ENCODE assay signal across 8 cellular contexts in the genomic region with DNA sequence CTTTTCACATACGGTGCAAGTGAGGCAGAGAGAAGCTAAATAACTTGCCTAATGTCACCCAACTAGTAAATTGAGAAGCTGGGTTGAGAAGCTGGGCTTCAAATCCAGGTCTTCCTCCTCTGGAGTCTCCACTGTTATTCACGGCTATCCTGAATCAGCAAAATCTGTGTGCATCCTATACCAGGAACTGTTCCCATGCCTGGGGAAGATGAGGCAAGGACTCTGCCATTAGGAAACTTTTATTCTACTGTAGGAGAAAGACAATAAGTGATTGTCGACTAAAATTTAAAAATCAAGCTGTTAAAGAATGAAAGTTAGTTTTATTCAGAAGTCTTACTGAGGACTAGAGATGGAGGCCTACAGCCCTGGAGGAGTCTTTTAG. TPM values are rescaled to one million over a fixed set of nuclear protein-coding genes. Genes with fewer than 3 reads are reported as not detected.
DNase-seq lines count a peak whose midpoint lies in the region; ATAC-seq and TF ChIP-seq lines count a peak whose summit lies in the region.

No MANE protein-coding gene starts in this region.

- H3K4me1 ChIP-seq in HUES6 (ENCODE audit: control insufficient read depth, insufficient read depth, low read length) (no peaks in the 10 kb centered on the region), iPS-15b (ENCODE audit: control insufficient read depth, insufficient read depth, low read length) (peaks cover 3% of the 10 kb centered on the region)

- H3K9ac ChIP-seq in HUES6 (ENCODE audit: low read length) (peak overlapping the region; percentile 48), iPS-15b (ENCODE audit: low read depth, low read length) (peak overlapping the region; percentile 68)

- ATAC-seq in stimulated activated naive B cell treated with anti-CD40 and anti-IgM and Interleukin-4, amounts not matched to agents 10 μg/mL and 1 μg/mL and 100 μg/mL, for 72 hours (replicated peaks): no peak

- H3K9me3 ChIP-seq in HUES6 (ENCODE audit: control insufficient read depth, insufficient read depth, low read depth, low read length) (peaks cover 11% of the 10 kb centered on the region), iPS-15b (ENCODE audit: control insufficient read depth, insufficient read depth, low read length) (no peaks in the 10 kb centered on the region)

- H3K4me3 ChIP-seq in HUES6 (ENCODE audit: low read depth, low read length) (peak overlapping the region; percentile 85), iPS-15b (ENCODE audit: low read depth, low read length) (peak overlapping the region; percentile 63)

- peak overlapping the region; percentile 90 for H3K4me3 Mint-ChIP-seq in activated CD4-positive, alpha-beta memory T cell treated with anti-CD3 and anti-CD28 coated beads, Interleukin-2, amount 10 ng/mL, durations not matched to agents 7 days and 5 days
- H3K4me3 Mint-ChIP-seq in stimulated activated naive B cell treated with anti-CD40 and anti-IgM and Interleukin-4, amounts not matched to agents 10 μg/mL and 1 μg/mL and 100 μg/mL, for 72 hours: peak overlapping the region; percentile 88 to 97

- no peaks in the 10 kb centered on the region for H3K36me3 Mint-ChIP-seq in activated CD4-positive, alpha-beta memory T cell treated with anti-CD3 and anti-CD28 coated beads, Interleukin-2, amount 10 ng/mL, durations not matched to agents 7 days and 5 days (ENCODE audit: low read depth)
- peaks cover 4 to 14% of the 10 kb centered on the region in 2 donors for H3K36me3 Mint-ChIP-seq in stimulated activated naive B cell treated with anti-CD40 and anti-IgM and Interleukin-4, amounts not matched to agents 10 μg/mL and 1 μg/mL and 100 μg/mL, for 72 hours

- H3K9me3 Mint-ChIP-seq in activated CD4-positive, alpha-beta memory T cell treated with anti-CD3 and anti-CD28 coated beads, Interleukin-2, amount 10 ng/mL, durations not matched to agents 7 days and 5 days: no peaks in the 10 kb centered on the region
- no peaks in the 10 kb centered on the region for H3K9me3 Mint-ChIP-seq in stimulated activated naive B cell treated with anti-CD40 and anti-IgM and Interleukin-4, amounts not matched to agents 10 μg/mL and 1 μg/mL and 100 μg/mL, for 72 hours

- no peaks in the 10 kb centered on the region for H3K27me3 ChIP-seq in HUES6 (ENCODE audit: control insufficient read depth, insufficient read depth, low read length)
- no peaks in the 10 kb centered on the region for H3K27me3 ChIP-seq in iPS-15b (ENCODE audit: control insufficient read depth, insufficient read depth, low read length)

- H3K27ac ChIP-seq in HUES6 (ENCODE audit: low read depth, low read length): no peak overlapping the region

- H3K27ac Mint-ChIP-seq in activated CD4-positive, alpha-beta memory T cell treated with anti-CD3 and anti-CD28 coated beads, Interleukin-2, amount 10 ng/mL, durations not matched to agents 7 days and 5 days: no peak overlapping the region
- H3K27ac Mint-ChIP-seq in stimulated activated naive B cell treated with anti-CD40 and anti-IgM and Interleukin-4, amounts not matched to agents 10 μg/mL and 1 μg/mL and 100 μg/mL, for 72 hours: peak overlapping the region; percentile 93

- CTCF ChIA-PET in activated CD4-positive, alpha-beta memory T cell treated with anti-CD3 and anti-CD28 coated beads, Interleukin-2, amount 10 ng/mL, durations not matched to agents 7 days and 5 days (lab: Charles Lee): no interaction called here
- CTCF ChIA-PET in GM10248 (lab: Yijun Ruan, JAX): interaction anchor here (1.0 to 1.5 kb wide), 2 partner anchors 19 to 142 kb away, joined by 3 read pairs; no protein-coding TSS in a partner anchor

- H3K36me3 ChIP-seq in HUES6 (ENCODE audit: control insufficient read depth, insufficient read depth, low read length) (no peaks in the 10 kb centered on the region), iPS-15b (ENCODE audit: control insufficient read depth, insufficient read depth, low read length) (no peaks in the 10 kb centered on the region)

- DNase-seq in activated CD4-positive, alpha-beta memory T cell treated with anti-CD3 and anti-CD28 coated beads, Interleukin-2, amount 10 ng/mL, durations not matched to agents 7 days and 5 days: no peak
- no peak for DNase-seq in stimulated activated naive B cell treated with anti-CD40 and anti-IgM and Interleukin-4, amounts not matched to agents 10 μg/mL and 1 μg/mL and 100 μg/mL, for 72 hours
- DNase-seq in GM10248 (ENCODE audit: extremely low spot score) (no peak), COR-L47 (lab: John Stamatoyannopoulos, UW) (no peak), NCI-H1694 treated with DMSO at 0.1 percent for 48 hours (lab: John Stamatoyannopoulos, UW) (no peak), GM19238 (ENCODE audit: insufficient read length, low spot score) (no peak)

- POLR2A ChIA-PET in activated CD4-positive, alpha-beta memory T cell treated with anti-CD3 and anti-CD28 coated beads, Interleukin-2, amount 10 ng/mL, durations not matched to agents 7 days and 5 days (lab: Charles Lee): no interaction called here
- POLR2A ChIA-PET in GM10248 (lab: Yijun Ruan, JAX): no interaction called here

- H3K4me1 Mint-ChIP-seq in activated CD4-positive, alpha-beta memory T cell treated with anti-CD3 and anti-CD28 coated beads, Interleukin-2, amount 10 ng/mL, durations not matched to agents 7 days and 5 days: peaks cover 13% of the 10 kb centered on the region
- peaks cover 23 to 31% of the 10 kb centered on the region in 2 donors for H3K4me1 Mint-ChIP-seq in stimulated activated naive B cell treated with anti-CD40 and anti-IgM and Interleukin-4, amounts not matched to agents 10 μg/mL and 1 μg/mL and 100 μg/mL, for 72 hours

- no peaks in the 10 kb centered on the region for H3K27me3 Mint-ChIP-seq in activated CD4-positive, alpha-beta memory T cell treated with anti-CD3 and anti-CD28 coated beads, Interleukin-2, amount 10 ng/mL, durations not matched to agents 7 days and 5 days
- no peaks in the 10 kb centered on the region for H3K27me3 Mint-ChIP-seq in stimulated activated naive B cell treated with anti-CD40 and anti-IgM and Interleukin-4, amounts not matched to agents 10 μg/mL and 1 μg/mL and 100 μg/mL, for 72 hours

- no peak for TF ChIP-seq CTCF in GM10248 (IDR thresholded peaks at IDR 0.05; ENCODE audit: control extremely low read depth, extremely low read depth, low read depth, missing control alignments)

RNA-seq across cellular contexts. Expression of a gene that starts 0.9 kb away (rescaled TPM):
- under 1 TPM; 0.60 to 0.80 TPM for total RNA-seq in activated CD4-positive, alpha-beta memory T cell treated with anti-CD3 and anti-CD28 coated beads, Interleukin-2, amount 10 ng/mL, durations not matched to agents 7 days and 5 days
